1 cellular context compared by ENCODE assay signal in the genomic region with DNA sequence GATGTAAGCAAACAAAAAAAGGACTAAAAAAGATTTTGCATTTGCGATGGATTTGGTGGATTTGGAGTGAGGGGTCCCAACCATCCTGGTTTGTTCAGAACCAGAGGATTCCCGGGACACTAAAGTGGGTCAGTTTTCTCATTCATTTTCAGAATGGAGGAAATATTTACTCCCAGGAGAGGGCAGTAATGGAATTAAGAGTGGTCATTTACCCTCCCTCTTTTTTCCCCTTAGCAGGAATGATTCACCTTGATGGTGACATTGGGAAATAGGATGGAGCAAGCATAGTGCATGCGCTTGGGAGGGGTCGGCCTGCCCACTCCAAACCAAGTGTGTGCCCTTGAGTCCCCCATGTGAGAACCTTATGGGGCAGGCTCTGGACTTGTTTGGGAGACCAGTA.
TF ChIP-seq lines count a peak whose summit lies in the region.

No MANE protein-coding gene starts in this region.

TF ChIP-seq in GM23338, 12 proteins besides CTCF, POLR2A, EP300 and RAD21 (continued from another document):
- TF ChIP-seq, protein P1, sequence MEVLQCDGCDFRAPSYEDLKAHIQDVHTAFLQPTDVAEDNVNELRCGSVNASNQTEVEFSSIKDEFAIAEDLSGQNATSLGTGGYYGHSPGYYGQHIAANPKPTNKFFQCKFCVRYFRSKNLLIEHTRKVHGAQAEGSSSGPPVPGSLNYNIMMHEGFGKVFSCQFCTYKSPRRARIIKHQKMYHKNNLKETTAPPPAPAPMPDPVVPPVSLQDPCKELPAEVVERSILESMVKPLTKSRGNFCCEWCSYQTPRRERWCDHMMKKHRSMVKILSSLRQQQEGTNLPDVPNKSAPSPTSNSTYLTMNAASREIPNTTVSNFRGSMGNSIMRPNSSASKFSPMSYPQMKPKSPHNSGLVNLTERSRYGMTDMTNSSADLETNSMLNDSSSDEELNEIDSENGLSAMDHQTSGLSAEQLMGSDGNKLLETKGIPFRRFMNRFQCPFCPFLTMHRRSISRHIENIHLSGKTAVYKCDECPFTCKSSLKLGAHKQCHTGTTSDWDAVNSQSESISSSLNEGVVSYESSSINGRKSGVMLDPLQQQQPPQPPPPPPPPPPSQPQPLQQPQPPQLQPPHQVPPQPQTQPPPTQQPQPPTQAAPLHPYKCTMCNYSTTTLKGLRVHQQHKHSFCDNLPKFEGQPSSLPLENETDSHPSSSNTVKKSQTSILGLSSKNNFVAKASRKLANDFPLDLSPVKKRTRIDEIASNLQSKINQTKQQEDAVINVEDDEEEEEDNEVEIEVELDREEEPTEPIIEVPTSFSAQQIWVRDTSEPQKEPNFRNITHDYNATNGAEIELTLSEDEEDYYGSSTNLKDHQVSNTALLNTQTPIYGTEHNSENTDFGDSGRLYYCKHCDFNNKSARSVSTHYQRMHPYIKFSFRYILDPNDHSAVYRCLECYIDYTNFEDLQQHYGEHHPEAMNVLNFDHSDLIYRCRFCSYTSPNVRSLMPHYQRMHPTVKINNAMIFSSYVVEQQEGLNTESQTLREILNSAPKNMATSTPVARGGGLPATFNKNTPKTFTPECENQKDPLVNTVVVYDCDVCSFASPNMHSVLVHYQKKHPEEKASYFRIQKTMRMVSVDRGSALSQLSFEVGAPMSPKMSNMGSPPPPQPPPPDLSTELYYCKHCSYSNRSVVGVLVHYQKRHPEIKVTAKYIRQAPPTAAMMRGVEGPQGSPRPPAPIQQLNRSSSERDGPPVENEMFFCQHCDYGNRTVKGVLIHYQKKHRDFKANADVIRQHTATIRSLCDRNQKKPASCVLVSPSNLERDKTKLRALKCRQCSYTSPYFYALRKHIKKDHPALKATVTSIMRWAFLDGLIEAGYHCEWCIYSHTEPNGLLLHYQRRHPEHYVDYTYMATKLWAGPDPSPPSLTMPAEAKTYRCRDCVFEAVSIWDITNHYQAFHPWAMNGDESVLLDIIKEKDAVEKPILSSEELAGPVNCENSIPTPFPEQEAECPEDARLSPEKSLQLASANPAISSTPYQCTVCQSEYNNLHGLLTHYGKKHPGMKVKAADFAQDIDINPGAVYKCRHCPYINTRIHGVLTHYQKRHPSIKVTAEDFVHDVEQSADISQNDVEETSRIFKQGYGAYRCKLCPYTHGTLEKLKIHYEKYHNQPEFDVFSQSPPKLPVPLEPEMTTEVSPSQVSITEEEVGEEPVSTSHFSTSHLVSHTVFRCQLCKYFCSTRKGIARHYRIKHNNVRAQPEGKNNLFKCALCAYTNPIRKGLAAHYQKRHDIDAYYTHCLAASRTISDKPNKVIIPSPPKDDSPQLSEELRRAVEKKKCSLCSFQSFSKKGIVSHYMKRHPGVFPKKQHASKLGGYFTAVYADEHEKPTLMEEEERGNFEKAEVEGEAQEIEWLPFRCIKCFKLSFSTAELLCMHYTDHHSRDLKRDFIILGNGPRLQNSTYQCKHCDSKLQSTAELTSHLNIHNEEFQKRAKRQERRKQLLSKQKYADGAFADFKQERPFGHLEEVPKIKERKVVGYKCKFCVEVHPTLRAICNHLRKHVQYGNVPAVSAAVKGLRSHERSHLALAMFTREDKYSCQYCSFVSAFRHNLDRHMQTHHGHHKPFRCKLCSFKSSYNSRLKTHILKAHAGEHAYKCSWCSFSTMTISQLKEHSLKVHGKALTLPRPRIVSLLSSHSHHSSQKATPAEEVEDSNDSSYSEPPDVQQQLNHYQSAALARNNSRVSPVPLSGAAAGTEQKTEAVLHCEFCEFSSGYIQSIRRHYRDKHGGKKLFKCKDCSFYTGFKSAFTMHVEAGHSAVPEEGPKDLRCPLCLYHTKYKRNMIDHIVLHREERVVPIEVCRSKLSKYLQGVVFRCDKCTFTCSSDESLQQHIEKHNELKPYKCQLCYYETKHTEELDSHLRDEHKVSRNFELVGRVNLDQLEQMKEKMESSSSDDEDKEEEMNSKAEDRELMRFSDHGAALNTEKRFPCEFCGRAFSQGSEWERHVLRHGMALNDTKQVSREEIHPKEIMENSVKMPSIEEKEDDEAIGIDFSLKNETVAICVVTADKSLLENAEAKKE (CRISPR knock-in tag; IDR thresholded peaks at IDR 0.05), result no peak
- TF ChIP-seq STAT1 (IDR thresholded peaks at IDR 0.05; ENCODE audit: unreplicated experiment) (no peak), NANOG (IDR thresholded peaks at IDR 0.05; ENCODE audit: borderline replicate concordance) (no peak), JUNB (IDR thresholded peaks at IDR 0.05; ENCODE audit: unreplicated experiment) (no peak), EZH2phosphoT487 (IDR thresholded peaks at IDR 0.05; ENCODE audit: unreplicated experiment) (no peak)
- TF ChIP-seq, protein P2, sequence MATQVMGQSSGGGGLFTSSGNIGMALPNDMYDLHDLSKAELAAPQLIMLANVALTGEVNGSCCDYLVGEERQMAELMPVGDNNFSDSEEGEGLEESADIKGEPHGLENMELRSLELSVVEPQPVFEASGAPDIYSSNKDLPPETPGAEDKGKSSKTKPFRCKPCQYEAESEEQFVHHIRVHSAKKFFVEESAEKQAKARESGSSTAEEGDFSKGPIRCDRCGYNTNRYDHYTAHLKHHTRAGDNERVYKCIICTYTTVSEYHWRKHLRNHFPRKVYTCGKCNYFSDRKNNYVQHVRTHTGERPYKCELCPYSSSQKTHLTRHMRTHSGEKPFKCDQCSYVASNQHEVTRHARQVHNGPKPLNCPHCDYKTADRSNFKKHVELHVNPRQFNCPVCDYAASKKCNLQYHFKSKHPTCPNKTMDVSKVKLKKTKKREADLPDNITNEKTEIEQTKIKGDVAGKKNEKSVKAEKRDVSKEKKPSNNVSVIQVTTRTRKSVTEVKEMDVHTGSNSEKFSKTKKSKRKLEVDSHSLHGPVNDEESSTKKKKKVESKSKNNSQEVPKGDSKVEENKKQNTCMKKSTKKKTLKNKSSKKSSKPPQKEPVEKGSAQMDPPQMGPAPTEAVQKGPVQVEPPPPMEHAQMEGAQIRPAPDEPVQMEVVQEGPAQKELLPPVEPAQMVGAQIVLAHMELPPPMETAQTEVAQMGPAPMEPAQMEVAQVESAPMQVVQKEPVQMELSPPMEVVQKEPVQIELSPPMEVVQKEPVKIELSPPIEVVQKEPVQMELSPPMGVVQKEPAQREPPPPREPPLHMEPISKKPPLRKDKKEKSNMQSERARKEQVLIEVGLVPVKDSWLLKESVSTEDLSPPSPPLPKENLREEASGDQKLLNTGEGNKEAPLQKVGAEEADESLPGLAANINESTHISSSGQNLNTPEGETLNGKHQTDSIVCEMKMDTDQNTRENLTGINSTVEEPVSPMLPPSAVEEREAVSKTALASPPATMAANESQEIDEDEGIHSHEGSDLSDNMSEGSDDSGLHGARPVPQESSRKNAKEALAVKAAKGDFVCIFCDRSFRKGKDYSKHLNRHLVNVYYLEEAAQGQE (IDR thresholded peaks at IDR 0.05; ENCODE audit: unreplicated experiment), result no peak
